Comparison of ENCODE assay signal across 1 cellular context in the genomic region with DNA sequence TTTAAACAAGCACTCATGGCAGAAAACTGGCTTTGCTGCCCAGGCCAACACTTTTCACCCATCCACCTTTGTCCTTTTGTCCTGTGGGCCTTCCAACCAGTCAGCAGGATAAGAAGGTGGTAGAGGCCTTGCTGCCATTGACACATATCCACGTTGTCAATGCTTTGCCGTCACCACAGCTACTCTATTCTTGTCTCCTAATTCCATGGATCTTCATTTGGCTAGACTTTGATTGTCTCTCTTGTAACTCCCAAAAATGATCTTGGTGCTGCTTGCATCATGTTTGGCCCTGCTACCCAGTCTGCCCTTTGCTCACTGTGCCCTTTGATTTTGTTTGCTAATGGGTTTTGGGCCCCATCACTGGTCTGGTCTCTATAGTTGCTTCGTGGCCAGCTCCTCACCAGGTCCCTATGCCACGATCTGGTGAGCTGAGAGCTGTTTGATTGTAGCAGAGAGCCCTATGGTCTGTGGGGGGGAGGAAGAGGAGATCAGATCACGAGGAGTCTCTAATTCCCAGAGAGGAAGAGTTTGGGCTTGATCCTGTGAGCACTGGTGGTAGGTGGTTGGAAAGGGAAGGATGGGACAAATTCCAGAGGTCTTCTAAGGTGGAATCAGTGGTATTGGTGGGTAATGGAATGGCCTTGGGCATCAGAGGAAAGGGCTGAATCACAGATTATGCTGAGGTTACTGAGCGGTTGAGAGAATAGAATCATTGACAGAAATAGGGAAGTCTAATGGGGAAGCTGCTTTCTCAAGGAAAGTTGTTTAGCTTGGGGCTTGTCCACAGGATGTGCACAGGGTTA.
A peak's percentile ranks its signal among the peaks of the same experiment; 100 is the strongest.
TF ChIP-seq lines count a peak whose summit lies in the region.

No MANE protein-coding gene starts in this region.

TF ChIP-seq in HepG2, 621 proteins besides CTCF, POLR2A, EP300 and RAD21 (continued from another document and continues in another):
- TF ChIP-seq, protein P1, sequence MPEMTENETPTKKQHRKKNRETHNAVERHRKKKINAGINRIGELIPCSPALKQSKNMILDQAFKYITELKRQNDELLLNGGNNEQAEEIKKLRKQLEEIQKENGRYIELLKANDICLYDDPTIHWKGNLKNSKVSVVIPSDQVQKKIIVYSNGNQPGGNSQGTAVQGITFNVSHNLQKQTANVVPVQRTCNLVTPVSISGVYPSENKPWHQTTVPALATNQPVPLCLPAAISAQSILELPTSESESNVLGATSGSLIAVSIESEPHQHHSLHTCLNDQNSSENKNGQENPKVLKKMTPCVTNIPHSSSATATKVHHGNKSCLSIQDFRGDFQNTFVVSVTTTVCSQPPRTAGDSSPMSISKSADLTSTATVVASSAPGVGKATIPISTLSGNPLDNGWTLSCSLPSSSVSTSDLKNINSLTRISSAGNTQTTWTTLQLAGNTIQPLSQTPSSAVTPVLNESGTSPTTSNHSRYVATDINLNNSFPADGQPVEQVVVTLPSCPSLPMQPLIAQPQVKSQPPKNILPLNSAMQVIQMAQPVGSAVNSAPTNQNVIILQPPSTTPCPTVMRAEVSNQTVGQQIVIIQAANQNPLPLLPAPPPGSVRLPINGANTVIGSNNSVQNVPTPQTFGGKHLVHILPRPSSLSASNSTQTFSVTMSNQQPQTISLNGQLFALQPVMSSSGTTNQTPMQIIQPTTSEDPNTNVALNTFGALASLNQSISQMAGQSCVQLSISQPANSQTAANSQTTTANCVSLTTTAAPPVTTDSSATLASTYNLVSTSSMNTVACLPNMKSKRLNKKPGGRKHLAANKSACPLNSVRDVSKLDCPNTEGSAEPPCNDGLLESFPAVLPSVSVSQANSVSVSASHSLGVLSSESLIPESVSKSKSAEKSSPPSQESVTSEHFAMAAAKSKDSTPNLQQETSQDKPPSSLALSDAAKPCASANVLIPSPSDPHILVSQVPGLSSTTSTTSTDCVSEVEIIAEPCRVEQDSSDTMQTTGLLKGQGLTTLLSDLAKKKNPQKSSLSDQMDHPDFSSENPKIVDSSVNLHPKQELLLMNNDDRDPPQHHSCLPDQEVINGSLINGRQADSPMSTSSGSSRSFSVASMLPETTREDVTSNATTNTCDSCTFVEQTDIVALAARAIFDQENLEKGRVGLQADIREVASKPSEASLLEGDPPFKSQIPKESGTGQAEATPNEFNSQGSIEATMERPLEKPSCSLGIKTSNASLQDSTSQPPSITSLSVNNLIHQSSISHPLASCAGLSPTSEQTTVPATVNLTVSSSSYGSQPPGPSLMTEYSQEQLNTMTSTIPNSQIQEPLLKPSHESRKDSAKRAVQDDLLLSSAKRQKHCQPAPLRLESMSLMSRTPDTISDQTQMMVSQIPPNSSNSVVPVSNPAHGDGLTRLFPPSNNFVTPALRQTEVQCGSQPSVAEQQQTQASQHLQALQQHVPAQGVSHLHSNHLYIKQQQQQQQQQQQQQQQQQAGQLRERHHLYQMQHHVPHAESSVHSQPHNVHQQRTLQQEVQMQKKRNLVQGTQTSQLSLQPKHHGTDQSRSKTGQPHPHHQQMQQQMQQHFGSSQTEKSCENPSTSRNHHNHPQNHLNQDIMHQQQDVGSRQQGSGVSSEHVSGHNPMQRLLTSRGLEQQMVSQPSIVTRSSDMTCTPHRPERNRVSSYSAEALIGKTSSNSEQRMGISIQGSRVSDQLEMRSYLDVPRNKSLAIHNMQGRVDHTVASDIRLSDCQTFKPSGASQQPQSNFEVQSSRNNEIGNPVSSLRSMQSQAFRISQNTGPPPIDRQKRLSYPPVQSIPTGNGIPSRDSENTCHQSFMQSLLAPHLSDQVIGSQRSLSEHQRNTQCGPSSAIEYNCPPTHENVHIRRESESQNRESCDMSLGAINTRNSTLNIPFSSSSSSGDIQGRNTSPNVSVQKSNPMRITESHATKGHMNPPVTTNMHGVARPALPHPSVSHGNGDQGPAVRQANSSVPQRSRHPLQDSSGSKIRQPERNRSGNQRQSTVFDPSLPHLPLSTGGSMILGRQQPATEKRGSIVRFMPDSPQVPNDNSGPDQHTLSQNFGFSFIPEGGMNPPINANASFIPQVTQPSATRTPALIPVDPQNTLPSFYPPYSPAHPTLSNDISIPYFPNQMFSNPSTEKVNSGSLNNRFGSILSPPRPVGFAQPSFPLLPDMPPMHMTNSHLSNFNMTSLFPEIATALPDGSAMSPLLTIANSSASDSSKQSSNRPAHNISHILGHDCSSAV (CRISPR knock-in tag; IDR thresholded peaks at IDR 0.05; ENCODE audit: borderline replicate concordance): no peak
- TF ChIP-seq, protein P2, sequence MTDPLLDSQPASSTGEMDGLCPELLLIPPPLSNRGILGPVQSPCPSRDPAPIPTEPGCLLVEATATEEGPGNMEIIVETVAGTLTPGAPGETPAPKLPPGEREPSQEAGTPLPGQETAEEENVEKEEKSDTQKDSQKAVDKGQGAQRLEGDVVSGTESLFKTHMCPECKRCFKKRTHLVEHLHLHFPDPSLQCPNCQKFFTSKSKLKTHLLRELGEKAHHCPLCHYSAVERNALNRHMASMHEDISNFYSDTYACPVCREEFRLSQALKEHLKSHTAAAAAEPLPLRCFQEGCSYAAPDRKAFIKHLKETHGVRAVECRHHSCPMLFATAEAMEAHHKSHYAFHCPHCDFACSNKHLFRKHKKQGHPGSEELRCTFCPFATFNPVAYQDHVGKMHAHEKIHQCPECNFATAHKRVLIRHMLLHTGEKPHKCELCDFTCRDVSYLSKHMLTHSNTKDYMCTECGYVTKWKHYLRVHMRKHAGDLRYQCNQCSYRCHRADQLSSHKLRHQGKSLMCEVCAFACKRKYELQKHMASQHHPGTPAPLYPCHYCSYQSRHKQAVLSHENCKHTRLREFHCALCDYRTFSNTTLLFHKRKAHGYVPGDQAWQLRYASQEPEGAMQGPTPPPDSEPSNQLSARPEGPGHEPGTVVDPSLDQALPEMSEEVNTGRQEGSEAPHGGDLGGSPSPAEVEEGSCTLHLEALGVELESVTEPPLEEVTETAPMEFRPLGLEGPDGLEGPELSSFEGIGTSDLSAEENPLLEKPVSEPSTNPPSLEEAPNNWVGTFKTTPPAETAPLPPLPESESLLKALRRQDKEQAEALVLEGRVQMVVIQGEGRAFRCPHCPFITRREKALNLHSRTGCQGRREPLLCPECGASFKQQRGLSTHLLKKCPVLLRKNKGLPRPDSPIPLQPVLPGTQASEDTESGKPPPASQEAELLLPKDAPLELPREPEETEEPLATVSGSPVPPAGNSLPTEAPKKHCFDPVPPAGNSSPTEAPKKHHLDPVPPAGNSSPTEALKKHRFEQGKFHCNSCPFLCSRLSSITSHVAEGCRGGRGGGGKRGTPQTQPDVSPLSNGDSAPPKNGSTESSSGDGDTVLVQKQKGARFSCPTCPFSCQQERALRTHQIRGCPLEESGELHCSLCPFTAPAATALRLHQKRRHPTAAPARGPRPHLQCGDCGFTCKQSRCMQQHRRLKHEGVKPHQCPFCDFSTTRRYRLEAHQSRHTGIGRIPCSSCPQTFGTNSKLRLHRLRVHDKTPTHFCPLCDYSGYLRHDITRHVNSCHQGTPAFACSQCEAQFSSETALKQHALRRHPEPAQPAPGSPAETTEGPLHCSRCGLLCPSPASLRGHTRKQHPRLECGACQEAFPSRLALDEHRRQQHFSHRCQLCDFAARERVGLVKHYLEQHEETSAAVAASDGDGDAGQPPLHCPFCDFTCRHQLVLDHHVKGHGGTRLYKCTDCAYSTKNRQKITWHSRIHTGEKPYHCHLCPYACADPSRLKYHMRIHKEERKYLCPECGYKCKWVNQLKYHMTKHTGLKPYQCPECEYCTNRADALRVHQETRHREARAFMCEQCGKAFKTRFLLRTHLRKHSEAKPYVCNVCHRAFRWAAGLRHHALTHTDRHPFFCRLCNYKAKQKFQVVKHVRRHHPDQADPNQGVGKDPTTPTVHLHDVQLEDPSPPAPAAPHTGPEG (CRISPR knock-in tag; IDR thresholded peaks at IDR 0.05): no peak
- TF ChIP-seq ZNF629 (CRISPR knock-in tag; conservative IDR thresholded peaks at IDR 0.05): no peak
- TF ChIP-seq NFIC (IDR thresholded peaks at IDR 0.05; ENCODE audit: low read length): 0 out of 2 replicates have a peak, but pooled peaks have one; percentile 39
- no peak for TF ChIP-seq ZNF546 (CRISPR knock-in tag; conservative IDR thresholded peaks at IDR 0.05)
- no peak for TF ChIP-seq TEAD2 (CRISPR knock-in tag; IDR thresholded peaks at IDR 0.05)
- no peak for TF ChIP-seq HOXA7 (CRISPR knock-in tag; IDR thresholded peaks at IDR 0.05)
- TF ChIP-seq ZNF230 (CRISPR knock-in tag; IDR thresholded peaks at IDR 0.05): no peak
- no peak for TF ChIP-seq BRCA1 (CRISPR knock-in tag; IDR thresholded peaks at IDR 0.05)
- no peak for TF ChIP-seq AKAP8 (CRISPR knock-in tag; IDR thresholded peaks at IDR 0.05)
- TF ChIP-seq, protein P3, sequence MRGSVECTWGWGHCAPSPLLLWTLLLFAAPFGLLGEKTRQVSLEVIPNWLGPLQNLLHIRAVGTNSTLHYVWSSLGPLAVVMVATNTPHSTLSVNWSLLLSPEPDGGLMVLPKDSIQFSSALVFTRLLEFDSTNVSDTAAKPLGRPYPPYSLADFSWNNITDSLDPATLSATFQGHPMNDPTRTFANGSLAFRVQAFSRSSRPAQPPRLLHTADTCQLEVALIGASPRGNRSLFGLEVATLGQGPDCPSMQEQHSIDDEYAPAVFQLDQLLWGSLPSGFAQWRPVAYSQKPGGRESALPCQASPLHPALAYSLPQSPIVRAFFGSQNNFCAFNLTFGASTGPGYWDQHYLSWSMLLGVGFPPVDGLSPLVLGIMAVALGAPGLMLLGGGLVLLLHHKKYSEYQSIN (CRISPR knock-in tag; IDR thresholded peaks at IDR 0.05; ENCODE audit: borderline replicate concordance): no peak
- TF ChIP-seq, protein P4, sequence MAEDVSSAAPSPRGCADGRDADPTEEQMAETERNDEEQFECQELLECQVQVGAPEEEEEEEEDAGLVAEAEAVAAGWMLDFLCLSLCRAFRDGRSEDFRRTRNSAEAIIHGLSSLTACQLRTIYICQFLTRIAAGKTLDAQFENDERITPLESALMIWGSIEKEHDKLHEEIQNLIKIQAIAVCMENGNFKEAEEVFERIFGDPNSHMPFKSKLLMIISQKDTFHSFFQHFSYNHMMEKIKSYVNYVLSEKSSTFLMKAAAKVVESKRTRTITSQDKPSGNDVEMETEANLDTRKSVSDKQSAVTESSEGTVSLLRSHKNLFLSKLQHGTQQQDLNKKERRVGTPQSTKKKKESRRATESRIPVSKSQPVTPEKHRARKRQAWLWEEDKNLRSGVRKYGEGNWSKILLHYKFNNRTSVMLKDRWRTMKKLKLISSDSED (CRISPR knock-in tag; IDR thresholded peaks at IDR 0.05): no peak
- no peak for TF ChIP-seq TGIF2 (CRISPR knock-in tag; IDR thresholded peaks at IDR 0.05)
- no peak for TF ChIP-seq CAMTA2 (CRISPR knock-in tag; IDR thresholded peaks at IDR 0.05; ENCODE audit: borderline replicate concordance)
- no peak for TF ChIP-seq ZNF772 (CRISPR knock-in tag; IDR thresholded peaks at IDR 0.05)
- 0 out of 2 replicates have a peak, but pooled peaks have one; percentile 14 for TF ChIP-seq KDM3A (CRISPR knock-in tag; IDR thresholded peaks at IDR 0.05; ENCODE audit: low read depth)
- TF ChIP-seq, protein P5, sequence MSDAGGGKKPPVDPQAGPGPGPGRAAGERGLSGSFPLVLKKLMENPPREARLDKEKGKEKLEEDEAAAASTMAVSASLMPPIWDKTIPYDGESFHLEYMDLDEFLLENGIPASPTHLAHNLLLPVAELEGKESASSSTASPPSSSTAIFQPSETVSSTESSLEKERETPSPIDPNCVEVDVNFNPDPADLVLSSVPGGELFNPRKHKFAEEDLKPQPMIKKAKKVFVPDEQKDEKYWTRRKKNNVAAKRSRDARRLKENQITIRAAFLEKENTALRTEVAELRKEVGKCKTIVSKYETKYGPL (CRISPR knock-in tag; IDR thresholded peaks at IDR 0.05): no peak
- TF ChIP-seq, protein P6, sequence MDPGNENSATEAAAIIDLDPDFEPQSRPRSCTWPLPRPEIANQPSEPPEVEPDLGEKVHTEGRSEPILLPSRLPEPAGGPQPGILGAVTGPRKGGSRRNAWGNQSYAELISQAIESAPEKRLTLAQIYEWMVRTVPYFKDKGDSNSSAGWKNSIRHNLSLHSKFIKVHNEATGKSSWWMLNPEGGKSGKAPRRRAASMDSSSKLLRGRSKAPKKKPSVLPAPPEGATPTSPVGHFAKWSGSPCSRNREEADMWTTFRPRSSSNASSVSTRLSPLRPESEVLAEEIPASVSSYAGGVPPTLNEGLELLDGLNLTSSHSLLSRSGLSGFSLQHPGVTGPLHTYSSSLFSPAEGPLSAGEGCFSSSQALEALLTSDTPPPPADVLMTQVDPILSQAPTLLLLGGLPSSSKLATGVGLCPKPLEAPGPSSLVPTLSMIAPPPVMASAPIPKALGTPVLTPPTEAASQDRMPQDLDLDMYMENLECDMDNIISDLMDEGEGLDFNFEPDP (CRISPR knock-in tag; conservative IDR thresholded peaks at IDR 0.05): no peak
- no peak for TF ChIP-seq BORCS8-MEF2B (CRISPR knock-in tag; IDR thresholded peaks at IDR 0.05)
- no peak for TF ChIP-seq MAF1 (CRISPR knock-in tag; IDR thresholded peaks at IDR 0.05; ENCODE audit: borderline replicate concordance)
- no peak for TF ChIP-seq ATAD3A (CRISPR knock-in tag; IDR thresholded peaks at IDR 0.05)
- no peak for TF ChIP-seq NFRKB (IDR thresholded peaks at IDR 0.05)
- no peak for TF ChIP-seq ZNF672 (CRISPR knock-in tag; IDR thresholded peaks at IDR 0.05)
- TF ChIP-seq HOXA9 (CRISPR knock-in tag; IDR thresholded peaks at IDR 0.05; ENCODE audit: borderline replicate concordance): no peak
- TF ChIP-seq, protein P7, sequence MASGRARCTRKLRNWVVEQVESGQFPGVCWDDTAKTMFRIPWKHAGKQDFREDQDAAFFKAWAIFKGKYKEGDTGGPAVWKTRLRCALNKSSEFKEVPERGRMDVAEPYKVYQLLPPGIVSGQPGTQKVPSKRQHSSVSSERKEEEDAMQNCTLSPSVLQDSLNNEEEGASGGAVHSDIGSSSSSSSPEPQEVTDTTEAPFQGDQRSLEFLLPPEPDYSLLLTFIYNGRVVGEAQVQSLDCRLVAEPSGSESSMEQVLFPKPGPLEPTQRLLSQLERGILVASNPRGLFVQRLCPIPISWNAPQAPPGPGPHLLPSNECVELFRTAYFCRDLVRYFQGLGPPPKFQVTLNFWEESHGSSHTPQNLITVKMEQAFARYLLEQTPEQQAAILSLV (CRISPR knock-in tag; IDR thresholded peaks at IDR 0.05; ENCODE audit: borderline replicate concordance): no peak
- TF ChIP-seq ZNF234 (CRISPR knock-in tag; conservative IDR thresholded peaks at IDR 0.05): no peak
- TF ChIP-seq TOE1 (CRISPR knock-in tag; IDR thresholded peaks at IDR 0.05): no peak
- no peak for TF ChIP-seq ZFP82 (CRISPR knock-in tag; IDR thresholded peaks at IDR 0.05; ENCODE audit: borderline replicate concordance)
- no peak for TF ChIP-seq NFE2L1 (CRISPR knock-in tag; IDR thresholded peaks at IDR 0.05; ENCODE audit: borderline replicate concordance)
- no peak for TF ChIP-seq ZNF564 (CRISPR knock-in tag; IDR thresholded peaks at IDR 0.05)
- TF ChIP-seq, protein P8, sequence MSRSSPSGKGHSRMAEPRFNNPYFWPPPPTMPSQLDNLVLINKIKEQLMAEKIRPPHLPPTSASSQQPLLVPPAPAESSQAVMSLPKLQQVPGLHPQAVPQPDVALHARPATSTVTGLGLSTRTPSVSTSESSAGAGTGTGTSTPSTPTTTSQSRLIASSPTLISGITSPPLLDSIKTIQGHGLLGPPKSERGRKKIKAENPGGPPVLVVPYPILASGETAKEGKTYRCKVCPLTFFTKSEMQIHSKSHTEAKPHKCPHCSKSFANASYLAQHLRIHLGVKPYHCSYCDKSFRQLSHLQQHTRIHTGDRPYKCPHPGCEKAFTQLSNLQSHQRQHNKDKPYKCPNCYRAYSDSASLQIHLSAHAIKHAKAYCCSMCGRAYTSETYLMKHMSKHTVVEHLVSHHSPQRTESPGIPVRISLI (CRISPR knock-in tag; IDR thresholded peaks at IDR 0.05; ENCODE audit: borderline replicate concordance): peak; percentile 64; the same call in 1 of the 2 replicates
- TF ChIP-seq MTF2 (CRISPR knock-in tag; IDR thresholded peaks at IDR 0.05; ENCODE audit: borderline replicate concordance): no peak
- no peak for TF ChIP-seq MEF2D (CRISPR knock-in tag; IDR thresholded peaks at IDR 0.05)
